Comparison of ENCODE assay signal across 24 cellular contexts in genomic region chr14:101591582-101591981, GRCh38. TPM values are rescaled to one million over a fixed set of nuclear protein-coding genes. Genes with fewer than 3 reads are reported as not detected.
A peak's percentile ranks its signal among the peaks of the same experiment; 100 is the strongest.
DNase-seq lines count a peak whose midpoint lies in the region; ATAC-seq and TF ChIP-seq lines count a peak whose summit lies in the region.
"Had no signal": no experiment of that assay in that cellular context is flagged by ENCODE, and none has a peak within 500 bp of the region (broad histone marks: within the 10 kb centered on the region; RNA-seq: fewer than 3 reads in every experiment).

No MANE protein-coding gene starts in this region.

- H3K27ac ChIP-seq in spleen, result no peak overlapping the region
- H3K27ac ChIP-seq: 22Rv1, C4-2B had no signal

- POLR2A ChIA-PET in activated CD4-positive, alpha-beta T cell treated with anti-CD3 and anti-CD28 coated beads, Interleukin-2, amount 10 ng/mL, durations not matched to agents 7 days and 5 days (lab: Charles Lee), result no interaction called here
- POLR2A ChIA-PET in activated CD4-positive, alpha-beta T cell treated with anti-CD3 and anti-CD28 coated beads for 36 hours (lab: Charles Lee), result no interaction called here

- H3K4me3 Mint-ChIP-seq in activated CD4-positive, alpha-beta T cell treated with anti-CD3 and anti-CD28 coated beads, Interleukin-2, amount 10 ng/mL, durations not matched to agents 7 days and 5 days, result no peak overlapping the region
- H3K4me3 Mint-ChIP-seq in activated CD4-positive, alpha-beta T cell treated with anti-CD3 and anti-CD28 coated beads for 36 hours, result no peak overlapping the region
- H3K4me3 Mint-ChIP-seq in glutamatergic neuron (ENCODE audit: unreplicated experiment), result no peak overlapping the region
- H3K4me3 Mint-ChIP-seq: CD4-positive, CD25-positive, alpha-beta regulatory T cell; CD8-positive, alpha-beta T cell; GM23338; H9 had no signal

- intact Hi-C loops in activated CD4-positive, alpha-beta T cell treated with anti-CD3 and anti-CD28 coated beads for 36 hours (cut with DNase I, micrococcal nuclease), result no loop called here
- intact Hi-C loops in spleen (cut with DNase I; ENCODE audit: low total_unique reads), result no loop called here

- H3K36me3 ChIP-seq in spleen, result no peaks in the 10 kb centered on the region
- H3K36me3 ChIP-seq: BE2C had no signal

- 82 to 92% (median 85%) methylated on average over 5 of the region's 5 CpGs for WGBS in spleen, 5 donors

- CTCF ChIA-PET in activated CD4-positive, alpha-beta T cell treated with anti-CD3 and anti-CD28 coated beads, Interleukin-2, amount 10 ng/mL, durations not matched to agents 7 days and 5 days (lab: Charles Lee), result no interaction called here
- CTCF ChIA-PET in activated CD4-positive, alpha-beta T cell treated with anti-CD3 and anti-CD28 coated beads for 36 hours (lab: Charles Lee), result interaction anchor here (0.6 kb wide), 1 partner anchor 1175 kb away, joined by 3 read pairs; no protein-coding TSS in a partner anchor

- peak overlapping the region; percentile 56 for H3K27ac Mint-ChIP-seq in activated CD4-positive, alpha-beta T cell treated with anti-CD3 and anti-CD28 coated beads, Interleukin-2, amount 10 ng/mL, durations not matched to agents 7 days and 5 days
- H3K27ac Mint-ChIP-seq in activated CD4-positive, alpha-beta T cell treated with anti-CD3 and anti-CD28 coated beads for 36 hours, result no peak overlapping the region
- H3K27ac Mint-ChIP-seq in glutamatergic neuron (ENCODE audit: unreplicated experiment), result no peak overlapping the region
- H3K27ac Mint-ChIP-seq: CD4-positive, CD25-positive, alpha-beta regulatory T cell; CD8-positive, alpha-beta T cell; GM23338; H9 had no signal

- H3K9me3 ChIP-seq in spleen, result peaks cover 0 to 16% (median 5%) of the 10 kb centered on the region in 8 donors
- H3K9me3 ChIP-seq: Caco-2 had no signal

- TF ChIP-seq CTCF in glutamatergic neuron (IDR thresholded peaks at IDR 0.05; ENCODE audit: partially characterized antibody, unreplicated experiment) (no peak), spleen (IDR thresholded peaks at IDR 0.05 in 8 of 11, conservative IDR thresholded peaks at IDR 0.05 in 3 of 11) (no peak), GM10266 (IDR thresholded peaks at IDR 0.05; ENCODE audit: control insufficient read depth, insufficient read depth, low read depth, missing control alignments) (no peak)

- H3K4me3 ChIP-seq in spleen, result no peak overlapping the region
- H3K4me3 ChIP-seq: GM23338 had no signal

- peaks cover 15% of the 10 kb centered on the region for H3K4me1 Mint-ChIP-seq in activated CD4-positive, alpha-beta T cell treated with anti-CD3 and anti-CD28 coated beads, Interleukin-2, amount 10 ng/mL, durations not matched to agents 7 days and 5 days
- peaks cover 10% of the 10 kb centered on the region for H3K4me1 Mint-ChIP-seq in activated CD4-positive, alpha-beta T cell treated with anti-CD3 and anti-CD28 coated beads for 36 hours
- H3K4me1 Mint-ChIP-seq in glutamatergic neuron (ENCODE audit: low read depth, unreplicated experiment), result no peaks in the 10 kb centered on the region
- H3K4me1 Mint-ChIP-seq: GM23338 had no signal

- H3K36me3 Mint-ChIP-seq in activated CD4-positive, alpha-beta T cell treated with anti-CD3 and anti-CD28 coated beads, Interleukin-2, amount 10 ng/mL, durations not matched to agents 7 days and 5 days (ENCODE audit: low read depth), result peaks cover 5% of the 10 kb centered on the region
- H3K36me3 Mint-ChIP-seq in activated CD4-positive, alpha-beta T cell treated with anti-CD3 and anti-CD28 coated beads for 36 hours (ENCODE audit: low read depth), result peaks cover 8% of the 10 kb centered on the region
- H3K36me3 Mint-ChIP-seq in glutamatergic neuron (ENCODE audit: unreplicated experiment), result peaks cover 4% of the 10 kb centered on the region
- H3K36me3 Mint-ChIP-seq: CD4-positive, CD25-positive, alpha-beta regulatory T cell; CD8-positive, alpha-beta T cell had no signal

- DNase-seq in activated CD4-positive, alpha-beta T cell treated with anti-CD3 and anti-CD28 coated beads, Interleukin-2, amount 10 ng/mL, durations not matched to agents 7 days and 5 days, result no peak
- DNase-seq in activated CD4-positive, alpha-beta T cell treated with anti-CD3 and anti-CD28 coated beads for 36 hours, result no peak
- DNase-seq in AG20443 (ENCODE audit: low spot score) (peak; percentile 4), glutamatergic neuron (peak; percentile 7), spleen (peak; percentile 59), GM10266 (ENCODE audit: extremely low spot score) (no peak), DMS153 treated with DMSO at 0.1 percent for 48 hours (lab: John Stamatoyannopoulos, UW; ENCODE audit: unreplicated experiment) (no peak)
- DNase-seq: AML-193; BE2C; Caco-2; CD4-positive, CD25-positive, alpha-beta regulatory T cell; CD8-positive, alpha-beta T cell; DMS153; DMS79; EL; GDM1; H9 had no signal

- peaks cover 1 to 13% (median 7%) of the 10 kb centered on the region in 6 donors for H3K4me1 ChIP-seq in spleen
- H3K4me1 ChIP-seq: BE2C, Caco-2 had no signal

- H3K9me3 Mint-ChIP-seq in activated CD4-positive, alpha-beta T cell treated with anti-CD3 and anti-CD28 coated beads, Interleukin-2, amount 10 ng/mL, durations not matched to agents 7 days and 5 days, result peaks cover 9% of the 10 kb centered on the region
- H3K9me3 Mint-ChIP-seq in activated CD4-positive, alpha-beta T cell treated with anti-CD3 and anti-CD28 coated beads for 36 hours (ENCODE audit: low read depth), result peaks cover 12% of the 10 kb centered on the region
- H3K9me3 Mint-ChIP-seq in glutamatergic neuron (ENCODE audit: unreplicated experiment), result peaks cover 10% of the 10 kb centered on the region

- TF ChIP-seq POLR2A in spleen (IDR thresholded peaks at IDR 0.05), result no peak

- no peak for ATAC-seq in activated CD4-positive, alpha-beta T cell treated with anti-CD3 and anti-CD28 coated beads for 36 hours
- ATAC-seq in GM19397 (IDR thresholded peaks at IDR 0.05; ENCODE audit: unreplicated experiment), result no peak
- ATAC-seq: CD8-positive, alpha-beta T cell; GM23338; HCT116 had no signal

- H3K27me3 ChIP-seq in spleen (replicated peaks in 1 of 7), result no peaks in the 10 kb centered on the region
- H3K27me3 ChIP-seq: BE2C had no signal

- no peaks in the 10 kb centered on the region for H3K27me3 Mint-ChIP-seq in activated CD4-positive, alpha-beta T cell treated with anti-CD3 and anti-CD28 coated beads, Interleukin-2, amount 10 ng/mL, durations not matched to agents 7 days and 5 days
- H3K27me3 Mint-ChIP-seq in activated CD4-positive, alpha-beta T cell treated with anti-CD3 and anti-CD28 coated beads for 36 hours, result no peaks in the 10 kb centered on the region
- H3K27me3 Mint-ChIP-seq in glutamatergic neuron (ENCODE audit: unreplicated experiment), result peaks cover 12% of the 10 kb centered on the region

RNA-seq across cellular contexts. Expression of gene DIO3, which starts 30.3 kb away (rescaled TPM):
- total RNA-seq in activated CD4-positive, alpha-beta T cell treated with anti-CD3 and anti-CD28 coated beads, Interleukin-2, amount 10 ng/mL, durations not matched to agents 7 days and 5 days, result not detected
- total RNA-seq in activated CD4-positive, alpha-beta T cell treated with anti-CD3 and anti-CD28 coated beads for 36 hours, result not detected
- total RNA-seq in glutamatergic neuron (ENCODE audit: unreplicated experiment) (not detected), spleen (1 to 10 TPM in 1 of 7 donors, under 1 TPM in 4, not detected in 2; 0.20 to 1.3 (median 0.36) TPM)
- polyA plus RNA-seq in spleen, result under 1 TPM; 0.04 to 0.46 (median 0.42) TPM
- total RNA-seq: CD4-positive, CD25-positive, alpha-beta regulatory T cell; CD8-positive, alpha-beta T cell; H4; H9 had no signal
- polyA plus RNA-seq: AG04450; CD4-positive, CD25-positive, alpha-beta regulatory T cell had no signal

Comparison
In these comparisons a context has a peak if more than half of its experiments do, and no peak if none do; other contexts are left out.
1. DNase-seq: peak in AG20443 (single experiment), glutamatergic neuron (single experiment) and spleen (single experiment); none in activated CD4-positive, alpha-beta T cell treated with anti-CD3 and anti-CD28 coated beads, Interleukin-2, amount 10 ng/mL, durations not matched to agents 7 days and 5 days (single experiment), activated CD4-positive, alpha-beta T cell treated with anti-CD3 and anti-CD28 coated beads for 36 hours (single experiment), GM10266 (single experiment) and DMS153 treated with DMSO at 0.1 percent for 48 hours (single experiment).